In genomic region chr6:145621776-145622175, GRCh38 we compare ENCODE assay signal across 23 cellular contexts.
DNase-seq lines count a peak whose midpoint lies in the region; ATAC-seq and FAIRE-seq lines count a peak whose summit lies in the region.
"Had no signal": no experiment of that assay in that cellular context is flagged by ENCODE, and none has a peak within 500 bp of the region (broad histone marks: within the 10 kb centered on the region; RNA-seq: fewer than 3 reads in every experiment).

No MANE protein-coding gene starts in this region.

- CTCF ChIA-PET in CD8-positive, alpha-beta memory T cell (lab: Charles Lee), result no interaction called here

- no peaks in the 10 kb centered on the region for H3K4me1 ChIP-seq in CD8-positive, alpha-beta memory T cell (ENCODE audit: insufficient read depth, low read length)
- H3K4me1 ChIP-seq: esophagus squamous epithelium, sigmoid colon, stomach had no signal

- ATAC-seq in GM18517 (IDR thresholded peaks at IDR 0.05; ENCODE audit: unreplicated experiment), result peak; percentile 70
- ATAC-seq in GM19455 (IDR thresholded peaks at IDR 0.05; ENCODE audit: unreplicated experiment), result peak; percentile 54
- ATAC-seq in HG02623 (IDR thresholded peaks at IDR 0.05; ENCODE audit: unreplicated experiment), result peak; percentile 65
- peak; percentile 58 for ATAC-seq in HG03196 (IDR thresholded peaks at IDR 0.05; ENCODE audit: unreplicated experiment)
- no peak for ATAC-seq in HG02588 (IDR thresholded peaks at IDR 0.05; ENCODE audit: unreplicated experiment)

- H3K9me3 Mint-ChIP-seq in CD8-positive, alpha-beta memory T cell, result peaks cover 0 to 2% (median 0%) of the 10 kb centered on the region in 5 donors

- no peak for DNase-seq in frontal cortex (ENCODE audit: low spot score in 2 of 2)
- DNase-seq in CD8-positive, alpha-beta memory T cell, result no peak
- no peak for DNase-seq in central memory CD4-positive, alpha-beta T cell
- DNase-seq: activated CD4-positive, alpha-beta T cell treated with anti-CD3 and anti-CD28 coated beads, Interleukin-2, amount 10 ng/mL, durations not matched to agents 24 days and 14 days; activated CD8-positive, alpha-beta memory T cell treated with anti-CD3 and anti-CD28 coated beads, Interleukin-2, amount 50 U/mL, for 48 hours; activated gamma-delta T cell; amygdala; DMS79; esophagus squamous epithelium; glutamatergic neuron; H9; NCI-H1417 treated with DMSO at 0.1 percent for 48 hours; ovary; sigmoid colon; stomach had no signal

- H3K27ac Mint-ChIP-seq in CD8-positive, alpha-beta memory T cell, result no peak overlapping the region
- H3K27ac Mint-ChIP-seq: activated CD4-positive, alpha-beta T cell treated with anti-CD3 and anti-CD28 coated beads, Interleukin-2, amount 10 ng/mL, durations not matched to agents 24 days and 14 days; H9 had no signal

- FAIRE-seq in frontal cortex (lab: Jason Lieb, UNC), result no peak
- FAIRE-seq: urothelium cell line had no signal

- H3K36me3 ChIP-seq in CD8-positive, alpha-beta memory T cell (ENCODE audit: insufficient read depth, low read length), result no peaks in the 10 kb centered on the region
- H3K36me3 ChIP-seq: ovary had no signal

- no peaks in the 10 kb centered on the region for H3K27me3 ChIP-seq in CD8-positive, alpha-beta memory T cell (ENCODE audit: insufficient read depth, low read length, poor library complexity, severe bottlenecking)
- H3K27me3 ChIP-seq: esophagus squamous epithelium, ovary, sigmoid colon, stomach had no signal

- no peaks in the 10 kb centered on the region for H3K9me3 ChIP-seq in CD8-positive, alpha-beta memory T cell (ENCODE audit: low read length)
- H3K9me3 ChIP-seq: esophagus squamous epithelium, ovary had no signal

- no peak overlapping the region for H3K27ac ChIP-seq in CD8-positive, alpha-beta memory T cell (ENCODE audit: low read depth, low read length)
- H3K27ac ChIP-seq: esophagus squamous epithelium, ovary, RWPE1, sigmoid colon, stomach had no signal

- POLR2A ChIA-PET in CD8-positive, alpha-beta memory T cell (lab: Charles Lee), result no interaction called here

- no peak overlapping the region for H3K4me3 Mint-ChIP-seq in CD8-positive, alpha-beta memory T cell
- H3K4me3 Mint-ChIP-seq: activated CD4-positive, alpha-beta T cell treated with anti-CD3 and anti-CD28 coated beads, Interleukin-2, amount 10 ng/mL, durations not matched to agents 24 days and 14 days; central memory CD8-positive, alpha-beta T cell; H9 had no signal

- no peak overlapping the region for H3K4me3 ChIP-seq in CD8-positive, alpha-beta memory T cell (ENCODE audit: low read length)
- H3K4me3 ChIP-seq: esophagus squamous epithelium, ovary, sigmoid colon, stomach had no signal

- peaks cover 2 to 9% (median 4%) of the 10 kb centered on the region in 3 donors for H3K36me3 Mint-ChIP-seq in CD8-positive, alpha-beta memory T cell

- H3K4me1 Mint-ChIP-seq in CD8-positive, alpha-beta memory T cell, result no peaks in the 10 kb centered on the region
- H3K4me1 Mint-ChIP-seq: central memory CD8-positive, alpha-beta T cell; H9 had no signal

- no peaks in the 10 kb centered on the region for H3K27me3 Mint-ChIP-seq in CD8-positive, alpha-beta memory T cell
- H3K27me3 Mint-ChIP-seq: activated CD4-positive, alpha-beta T cell treated with anti-CD3 and anti-CD28 coated beads, Interleukin-2, amount 10 ng/mL, durations not matched to agents 24 days and 14 days; central memory CD8-positive, alpha-beta T cell had no signal
